ENCODE assay signal across 3 cellular contexts in genomic region chr10:7693194-7693593, GRCh38.
A peak's percentile ranks its signal among the peaks of the same experiment; 100 is the strongest.
TF ChIP-seq lines count a peak whose summit lies in the region.

No MANE protein-coding gene starts in this region.

TF ChIP-seq in HEK293, 187 proteins besides CTCF, POLR2A, EP300 and RAD21:
- TF ChIP-seq EGR2 (tag by site-specific recombination; IDR thresholded peaks at IDR 0.05; ENCODE audit: low read depth): peak; percentile 38; the same call in 1 of the 2 replicates

TF ChIP-seq in K562, 482 proteins besides CTCF, POLR2A, EP300 and RAD21:
- peak; percentile 95 for TF ChIP-seq ZNF431 (CRISPR knock-in tag; IDR thresholded peaks at IDR 0.05)
TF ChIP-seq in K562: peak in this region for 1; not testable (repeated sequence) for 481.

TF ChIP-seq in HepG2, 621 proteins besides CTCF, POLR2A, EP300 and RAD21:
- TF ChIP-seq ZNF431 (CRISPR knock-in tag; IDR thresholded peaks at IDR 0.05; ENCODE audit: borderline replicate concordance, low read depth): peak; percentile 80; the same call in 1 of the 2 replicates
